ENCODE assay signal across 27 cellular contexts in genomic region chr16:23369416-23369815, GRCh38.
"Had no signal": no experiment of that assay in that cellular context is flagged by ENCODE, and none has a peak within 500 bp of the region (broad histone marks: within the 10 kb centered on the region; RNA-seq: fewer than 3 reads in every experiment).

No MANE protein-coding gene starts in this region.

- H3K4me1 Mint-ChIP-seq: nephron had no signal

- H3K27ac ChIP-seq: esophagus squamous epithelium, heart right ventricle, left lung, neural progenitor cell, ovary, psoas muscle, sigmoid colon, stomach, thyroid gland, vagina had no signal

- H3K9ac ChIP-seq: neural progenitor cell had no signal

- H3K36me3 Mint-ChIP-seq: naive thymus-derived CD4-positive, alpha-beta T cell; neural progenitor cell had no signal

- H2AFZ ChIP-seq: neural progenitor cell had no signal

- H3K4me3 Mint-ChIP-seq: effector memory CD8-positive, alpha-beta T cell; naive thymus-derived CD4-positive, alpha-beta T cell; nephron; neural progenitor cell; stimulated activated effector memory CD8-positive, alpha-beta T cell treated with anti-CD3 and anti-CD28 coated beads, Interleukin-12 subunit alpha, Interleukin-12 subunit beta, amount 100 ng/mL, for 72 hours had no signal

- H3K4me3 ChIP-seq: esophagus squamous epithelium, heart right ventricle, left lung, neural progenitor cell, ovary, psoas muscle, sigmoid colon, stomach, thyroid gland, vagina had no signal

- H3K9me3 ChIP-seq: esophagus squamous epithelium, heart right ventricle, left lung, ovary, psoas muscle, sigmoid colon, stomach, thyroid gland, vagina had no signal

- ATAC-seq: effector memory CD8-positive, alpha-beta T cell; heart right ventricle; left cardiac atrium; naive thymus-derived CD4-positive, alpha-beta T cell; psoas muscle; right cardiac atrium; stimulated activated effector memory CD8-positive, alpha-beta T cell treated with anti-CD3 and anti-CD28 coated beads, Interleukin-12 subunit alpha, Interleukin-12 subunit beta, amount 100 ng/mL, for 72 hours had no signal

- H3K4me1 ChIP-seq: left lung, neural progenitor cell, vagina had no signal

- H3K4me2 ChIP-seq: neural progenitor cell had no signal

- H3K9me3 Mint-ChIP-seq: effector memory CD8-positive, alpha-beta T cell; naive thymus-derived CD4-positive, alpha-beta T cell; nephron; neural progenitor cell; stimulated activated effector memory CD8-positive, alpha-beta T cell treated with anti-CD3 and anti-CD28 coated beads, Interleukin-12 subunit alpha, Interleukin-12 subunit beta, amount 100 ng/mL, for 72 hours had no signal

- DNase-seq: effector memory CD8-positive, alpha-beta T cell; erythroblast; esophagus squamous epithelium; foreskin melanocyte; glutamatergic neuron; heart right ventricle; hippocampal formation; left cardiac atrium; left lung; mesendoderm; midbrain; naive thymus-derived CD4-positive, alpha-beta T cell; nucleus accumbens; ovary; psoas muscle; right cardiac atrium; sigmoid colon; stimulated activated CD4-positive, alpha-beta T cell treated with anti-CD3 and anti-CD28 coated beads, Interleukin-2, amount 100 ng/mL, for 24 hours; stimulated activated CD4-positive, alpha-beta T cell treated with anti-CD3 and anti-CD28 coated beads, Interleukin-4, amount 100 ng/mL, for 24 hours; stimulated activated naive CD4-positive, alpha-beta T cell treated with Interleukin-2 at 50 U/mL for 16 hours; stomach; thyroid gland; trophoblast cell had no signal

- H3K27ac Mint-ChIP-seq: effector memory CD8-positive, alpha-beta T cell; naive thymus-derived CD4-positive, alpha-beta T cell; nephron; neural progenitor cell; stimulated activated effector memory CD8-positive, alpha-beta T cell treated with anti-CD3 and anti-CD28 coated beads, Interleukin-12 subunit alpha, Interleukin-12 subunit beta, amount 100 ng/mL, for 72 hours had no signal

- H3K36me3 ChIP-seq: heart right ventricle, left lung, neural progenitor cell, ovary, sigmoid colon, thyroid gland, vagina had no signal

- H3K27me3 ChIP-seq: left lung, neural progenitor cell, ovary, sigmoid colon, thyroid gland, vagina had no signal
